ENCODE assay signal across 9 cellular contexts in the genomic region with DNA sequence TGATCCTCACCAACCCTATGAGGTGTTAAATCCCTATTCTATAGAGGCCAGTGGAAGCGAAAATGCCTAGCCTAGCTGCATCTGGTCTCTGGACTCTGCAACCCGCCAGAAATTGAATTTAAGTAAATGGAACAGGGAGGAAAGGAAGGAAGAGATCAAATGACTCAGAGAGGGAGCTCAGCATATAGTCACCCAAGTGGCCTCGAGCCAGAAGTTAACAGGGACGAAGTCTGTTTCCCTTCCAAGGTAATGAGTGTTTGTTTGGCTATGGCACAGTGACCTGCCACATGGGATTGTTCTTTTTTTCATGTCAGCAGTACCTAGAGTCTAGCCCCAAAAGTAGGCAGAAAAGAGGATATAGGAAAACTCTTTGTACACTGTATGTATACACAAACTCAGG.
DNase-seq lines count a peak whose midpoint lies in the region; ATAC-seq and TF ChIP-seq lines count a peak whose summit lies in the region.
"Had no signal": no experiment of that assay in that cellular context is flagged by ENCODE, and none has a peak within 500 bp of the region (broad histone marks: within the 10 kb centered on the region; RNA-seq: fewer than 3 reads in every experiment).

No MANE protein-coding gene starts in this region.

- no peaks in the 10 kb centered on the region for H3K9me3 ChIP-seq in suprapubic skin

- peaks cover under 1% of the 10 kb centered on the region for H3K36me3 Mint-ChIP-seq in MCF 10A (ENCODE audit: insufficient read depth, unreplicated experiment)
- peaks cover 33% of the 10 kb centered on the region for H3K36me3 Mint-ChIP-seq in activated CD4-positive, alpha-beta memory T cell treated with anti-CD3 and anti-CD28 coated beads, Interleukin-2, amount 10 ng/mL, durations not matched to agents 7 days and 5 days (ENCODE audit: low read depth)

- TF ChIP-seq CTCF in MCF 10A (IDR thresholded peaks at IDR 0.05; ENCODE audit: unreplicated experiment) (no peak), suprapubic skin (IDR thresholded peaks at IDR 0.05) (no peak)

- no peak overlapping the region for H3K4me3 ChIP-seq in suprapubic skin

- intact Hi-C loops in MCF 10A (cut with micrococcal nuclease), result no loop called here

- no peaks in the 10 kb centered on the region for H3K36me3 ChIP-seq in suprapubic skin

- H3K4me1 Mint-ChIP-seq in MCF 10A (ENCODE audit: insufficient read depth, unreplicated experiment), result peaks cover 48% of the 10 kb centered on the region
- H3K4me1 Mint-ChIP-seq in activated CD4-positive, alpha-beta memory T cell treated with anti-CD3 and anti-CD28 coated beads, Interleukin-2, amount 10 ng/mL, durations not matched to agents 7 days and 5 days, result peaks cover 51% of the 10 kb centered on the region

- CTCF ChIA-PET in MCF 10A (lab: Yijun Ruan, JAX), result interaction anchor here (1.0 to 1.6 kb wide), 3 partner anchors 13 to 141 kb away, joined by 3 to 4 read pairs (median 3); no protein-coding TSS in a partner anchor
- CTCF ChIA-PET in activated CD4-positive, alpha-beta memory T cell treated with anti-CD3 and anti-CD28 coated beads, Interleukin-2, amount 10 ng/mL, durations not matched to agents 7 days and 5 days (lab: Charles Lee), result no interaction called here

- no peaks in the 10 kb centered on the region for H3K27me3 Mint-ChIP-seq in MCF 10A (ENCODE audit: insufficient read depth, unreplicated experiment)
- H3K27me3 Mint-ChIP-seq in activated CD4-positive, alpha-beta memory T cell treated with anti-CD3 and anti-CD28 coated beads, Interleukin-2, amount 10 ng/mL, durations not matched to agents 7 days and 5 days, result no peaks in the 10 kb centered on the region

- no peaks in the 10 kb centered on the region for H3K9me3 Mint-ChIP-seq in MCF 10A (ENCODE audit: unreplicated experiment)
- H3K9me3 Mint-ChIP-seq in activated CD4-positive, alpha-beta memory T cell treated with anti-CD3 and anti-CD28 coated beads, Interleukin-2, amount 10 ng/mL, durations not matched to agents 7 days and 5 days, result no peaks in the 10 kb centered on the region

- peaks cover 25% of the 10 kb centered on the region for H3K4me1 ChIP-seq in suprapubic skin

- BruUV-seq in MCF 10A (replicated peaks; lab: Mats Ljungman, UMichigan), result no TSS peak

- ATAC-seq in HG03457 (IDR thresholded peaks at IDR 0.05; ENCODE audit: unreplicated experiment), result no peak

- no peaks in the 10 kb centered on the region for H3K27me3 ChIP-seq in suprapubic skin

- no peak overlapping the region for H3K27ac Mint-ChIP-seq in MCF 10A (ENCODE audit: low read depth, unreplicated experiment)
- no peak overlapping the region for H3K27ac Mint-ChIP-seq in activated CD4-positive, alpha-beta memory T cell treated with anti-CD3 and anti-CD28 coated beads, Interleukin-2, amount 10 ng/mL, durations not matched to agents 7 days and 5 days

- TF ChIP-seq POLR2A in suprapubic skin (IDR thresholded peaks at IDR 0.05), result no peak

- POLR2A ChIA-PET in MCF 10A (lab: Yijun Ruan, JAX), result interaction anchor here (0.9 to 1.0 kb wide), 2 partner anchors 15 to 141 kb away, joined by 4 read pairs; no protein-coding TSS in a partner anchor
- POLR2A ChIA-PET in activated CD4-positive, alpha-beta memory T cell treated with anti-CD3 and anti-CD28 coated beads, Interleukin-2, amount 10 ng/mL, durations not matched to agents 7 days and 5 days (lab: Charles Lee), result no interaction called here

- TF ChIP-seq EP300 in suprapubic skin (IDR thresholded peaks at IDR 0.05), result no peak

- no peak overlapping the region for H3K27ac ChIP-seq in suprapubic skin

- H3K4me3 Mint-ChIP-seq in MCF 10A (ENCODE audit: unreplicated experiment), result no peak overlapping the region
- H3K4me3 Mint-ChIP-seq in activated CD4-positive, alpha-beta memory T cell treated with anti-CD3 and anti-CD28 coated beads, Interleukin-2, amount 10 ng/mL, durations not matched to agents 7 days and 5 days, result no peak overlapping the region
- H3K4me3 Mint-ChIP-seq: neural crest cell had no signal

- 23% methylated on average over 4 of the region's 4 CpGs for WGBS in suprapubic skin

- DNase-seq in DMS79 (lab: John Stamatoyannopoulos, UW) (peak; percentile 74), NCI-H2029 treated with DMSO at 0.1 percent for 48 hours (lab: John Stamatoyannopoulos, UW) (peak; percentile 90), MCF 10A (ENCODE audit: unreplicated experiment) (peak; percentile 88), myocyte (ENCODE audit: low read depth) (peak; percentile 56), NAMALWA (ENCODE audit: low spot score) (no peak), suprapubic skin (ENCODE audit: low spot score in 2 of 2) (no peak)
- no peak for DNase-seq in activated CD4-positive, alpha-beta memory T cell treated with anti-CD3 and anti-CD28 coated beads, Interleukin-2, amount 10 ng/mL, durations not matched to agents 7 days and 5 days

Comparison
In these comparisons a context has a peak if more than half of its experiments do, and no peak if none do; other contexts are left out.
1. DNase-seq: peak in DMS79 (single experiment), NCI-H2029 treated with DMSO at 0.1 percent for 48 hours (single experiment), MCF 10A (single experiment) and myocyte (single experiment); none in NAMALWA (single experiment), suprapubic skin (0 of 2) and activated CD4-positive, alpha-beta memory T cell treated with anti-CD3 and anti-CD28 coated beads, Interleukin-2, amount 10 ng/mL, durations not matched to agents 7 days and 5 days (single experiment).